Comparison of ENCODE assay signal across 10 cellular contexts in the genomic region with DNA sequence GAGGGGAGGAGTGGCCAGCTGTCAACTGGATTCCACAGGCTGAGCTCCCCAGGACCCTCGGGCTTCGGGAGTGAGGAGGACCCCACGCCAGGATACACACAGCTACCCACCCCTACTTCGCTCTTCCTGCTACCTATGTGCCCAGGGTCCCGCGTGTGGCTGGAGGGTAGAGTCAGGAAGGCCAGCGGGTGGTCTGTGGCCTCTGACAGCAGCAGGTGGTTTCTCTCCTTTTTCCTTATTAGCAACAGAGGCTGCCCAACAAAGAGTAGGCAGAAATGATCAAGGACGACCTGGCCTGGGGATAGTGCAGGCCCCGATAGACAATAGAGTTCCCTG. TPM values are rescaled to one million over a fixed set of nuclear protein-coding genes. Genes with fewer than 3 reads are reported as not detected.
DNase-seq lines count a peak whose midpoint lies in the region; ATAC-seq, FAIRE-seq and TF ChIP-seq lines count a peak whose summit lies in the region.
"Had no signal": no experiment of that assay in that cellular context is flagged by ENCODE, and none has a peak within 500 bp of the region (broad histone marks: within the 10 kb centered on the region; RNA-seq: fewer than 3 reads in every experiment).

No MANE protein-coding gene starts in this region.

- CTCF ChIA-PET in naive thymus-derived CD4-positive, alpha-beta T cell (lab: Charles Lee), result no interaction called here

- H3K9me3 ChIP-seq in naive thymus-derived CD4-positive, alpha-beta T cell (ENCODE audit: control insufficient read depth in 2 of 3, low read length in 3 of 3), result no peaks in the 10 kb centered on the region
- H3K9me3 ChIP-seq in body of pancreas (no peaks in the 10 kb centered on the region), SJCRH30 (replicated peaks) (no peaks in the 10 kb centered on the region)

- no peak for FAIRE-seq in frontal cortex (lab: Jason Lieb, UNC)
- FAIRE-seq: endometrium had no signal

- POLR2A ChIA-PET in naive thymus-derived CD4-positive, alpha-beta T cell (lab: Charles Lee), result no interaction called here

- peaks cover 3% of the 10 kb centered on the region for H3K4me1 Mint-ChIP-seq in stimulated activated naive CD8-positive, alpha-beta T cell treated with anti-CD3 and anti-CD28 coated beads, Interleukin-15, Interleukin-2, amounts not matched to agents 100 ng/mL and 50 ng/mL, for 24 hours (ENCODE audit: low read depth)
- H3K4me1 Mint-ChIP-seq in naive thymus-derived CD4-positive, alpha-beta T cell, result peaks cover 0 to 17% (median 8%) of the 10 kb centered on the region in 7 donors

- H3K27ac ChIP-seq in cingulate gyrus (ENCODE audit: low read depth, low read length), result peak overlapping the region; percentile 19
- no peak overlapping the region for H3K27ac ChIP-seq in naive thymus-derived CD4-positive, alpha-beta T cell (ENCODE audit: low read depth, low read length)
- H3K27ac ChIP-seq in body of pancreas, result no peak overlapping the region
- H3K27ac ChIP-seq in SJCRH30, result no peak overlapping the region

- WGBS in body of pancreas, 2 donors, result 39 to 41% methylated on average over 9 of the region's 9 CpGs

- DNase-seq in stimulated activated naive CD8-positive, alpha-beta T cell treated with anti-CD3 and anti-CD28 coated beads, Interleukin-15, Interleukin-2, amounts not matched to agents 100 U/mL and 50 U/mL, for 24 hours, result no peak
- DNase-seq in naive thymus-derived CD4-positive, alpha-beta T cell, result no peak
- no peak for DNase-seq in kidney tubule cell (ENCODE audit: low spot score)
- DNase-seq in body of pancreas, result no peak
- DNase-seq in SJCRH30, result no peak
- DNase-seq in frontal cortex (ENCODE audit: low spot score in 2 of 2), result no peak
- DNase-seq: DMS 273 treated with DMSO at 0.1 percent for 48 hours had no signal

- H3K9me3 Mint-ChIP-seq in stimulated activated naive CD8-positive, alpha-beta T cell treated with anti-CD3 and anti-CD28 coated beads, Interleukin-15, Interleukin-2, amounts not matched to agents 100 ng/mL and 50 ng/mL, for 24 hours, result no peaks in the 10 kb centered on the region
- peaks cover 0 to 3% (median 0%) of the 10 kb centered on the region in 11 donors for H3K9me3 Mint-ChIP-seq in naive thymus-derived CD4-positive, alpha-beta T cell

- no peak for TF ChIP-seq POLR2A in body of pancreas (IDR thresholded peaks at IDR 0.05)

- no peaks in the 10 kb centered on the region for H3K36me3 ChIP-seq in naive thymus-derived CD4-positive, alpha-beta T cell (ENCODE audit: control insufficient read depth in 2 of 3, insufficient read depth in 3 of 3, low read length in 3 of 3)
- H3K36me3 ChIP-seq in body of pancreas (replicated peaks in 1 of 2; ENCODE audit: insufficient read depth in 1 of 2, low read depth in 2 of 2) (no peaks in the 10 kb centered on the region), SJCRH30 (no peaks in the 10 kb centered on the region)

- TF ChIP-seq CTCF in body of pancreas (IDR thresholded peaks at IDR 0.05), result no peak

- H3K4me3 Mint-ChIP-seq in stimulated activated naive CD8-positive, alpha-beta T cell treated with anti-CD3 and anti-CD28 coated beads, Interleukin-15, Interleukin-2, amounts not matched to agents 100 ng/mL and 50 ng/mL, for 24 hours, result peak overlapping the region; percentile 26
- H3K4me3 Mint-ChIP-seq in naive thymus-derived CD4-positive, alpha-beta T cell, result peak overlapping the region in 6 of 10 donors; percentile 10 to 65 (median 41)

- peaks cover 0 to 9% of the 10 kb centered on the region in 2 donors for H3K27me3 ChIP-seq in naive thymus-derived CD4-positive, alpha-beta T cell (ENCODE audit: control insufficient read depth in 2 of 2, insufficient read depth in 2 of 2, low read length in 2 of 2)
- H3K27me3 ChIP-seq in body of pancreas (peaks cover 0 to 9% of the 10 kb centered on the region in 2 donors), SJCRH30 (peaks cover 9% of the 10 kb centered on the region; the same call in 1 of the 2 replicates)

- H3K36me3 Mint-ChIP-seq in stimulated activated naive CD8-positive, alpha-beta T cell treated with anti-CD3 and anti-CD28 coated beads, Interleukin-15, Interleukin-2, amounts not matched to agents 100 ng/mL and 50 ng/mL, for 24 hours (ENCODE audit: low read depth), result no peaks in the 10 kb centered on the region
- no peaks in the 10 kb centered on the region for H3K36me3 Mint-ChIP-seq in naive thymus-derived CD4-positive, alpha-beta T cell

- H3K4me3 ChIP-seq in naive thymus-derived CD4-positive, alpha-beta T cell (ENCODE audit: low read length), result no peak overlapping the region
- H3K4me3 ChIP-seq in body of pancreas (no peak overlapping the region), SJCRH30 (no peak overlapping the region)

- H3K4me1 ChIP-seq in naive thymus-derived CD4-positive, alpha-beta T cell (ENCODE audit: control insufficient read depth in 2 of 2, insufficient read depth in 2 of 2, low read length in 2 of 2), result peaks cover 0 to 4% of the 10 kb centered on the region in 2 donors
- peaks cover 28% of the 10 kb centered on the region for H3K4me1 ChIP-seq in body of pancreas
- H3K4me1 ChIP-seq in SJCRH30, result no peaks in the 10 kb centered on the region

- no peak for ATAC-seq in stimulated activated naive CD8-positive, alpha-beta T cell treated with anti-CD3 and anti-CD28 coated beads, Interleukin-15, Interleukin-2, amounts not matched to agents 100 U/mL and 50 U/mL, for 24 hours
- ATAC-seq in naive thymus-derived CD4-positive, alpha-beta T cell, result no peak
- ATAC-seq in body of pancreas, result no peak

- H3K27me3 Mint-ChIP-seq in stimulated activated naive CD8-positive, alpha-beta T cell treated with anti-CD3 and anti-CD28 coated beads, Interleukin-15, Interleukin-2, amounts not matched to agents 100 ng/mL and 50 ng/mL, for 24 hours, result peaks cover 72% of the 10 kb centered on the region
- H3K27me3 Mint-ChIP-seq in naive thymus-derived CD4-positive, alpha-beta T cell, result peaks cover 62 to 74% (median 70%) of the 10 kb centered on the region in 5 donors

- H3K27ac Mint-ChIP-seq in stimulated activated naive CD8-positive, alpha-beta T cell treated with anti-CD3 and anti-CD28 coated beads, Interleukin-15, Interleukin-2, amounts not matched to agents 100 ng/mL and 50 ng/mL, for 24 hours, result no peak overlapping the region
- H3K27ac Mint-ChIP-seq in naive thymus-derived CD4-positive, alpha-beta T cell, result no peak overlapping the region

- intact Hi-C loops in naive thymus-derived CD4-positive, alpha-beta T cell (cut with micrococcal nuclease), result no loop called here
- intact Hi-C loops in body of pancreas (cut with DNase I), result loop anchor here (10.0 kb wide), 1 partner anchor 394 kb away; no protein-coding TSS in a partner anchor

RNA-seq across cellular contexts. Expression of a gene that starts 1.1 kb away (rescaled TPM):
- under 1 TPM in 1 of 5 experiments, not detected in 4; 0.42 TPM for total RNA-seq in naive thymus-derived CD4-positive, alpha-beta T cell
- not detected for polyA plus RNA-seq in naive thymus-derived CD4-positive, alpha-beta T cell
- total RNA-seq in body of pancreas, result 1 to 10 TPM; 5.9 to 9.3 TPM
- 0.33 and 0.69 TPM in 2 replicates for total RNA-seq in SJCRH30 (2014; rRNA removed; shearing (Covaris generic))
- total RNA-seq in frontal cortex, result 27.3 TPM
